21 cellular contexts compared by ENCODE assay signal in the genomic region with DNA sequence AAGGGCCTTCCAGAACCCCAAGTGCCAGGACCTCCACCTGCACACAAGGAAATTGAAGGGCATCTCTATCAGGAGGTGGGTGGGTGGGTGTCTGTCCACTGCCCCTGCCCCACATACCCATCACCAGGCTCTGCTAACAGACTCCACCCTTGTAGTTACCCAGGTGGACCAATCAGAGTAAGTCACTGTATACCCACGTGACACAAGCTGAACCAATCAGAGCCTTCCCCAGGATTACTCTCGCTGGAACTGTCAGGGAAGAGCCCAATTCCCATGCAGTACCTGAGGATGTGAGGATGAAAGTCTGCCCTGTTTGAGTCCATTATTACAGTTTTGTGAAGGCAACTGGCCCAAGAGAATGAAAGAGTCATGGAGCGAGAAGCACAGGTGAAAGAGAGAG. TPM values are rescaled to one million over a fixed set of nuclear protein-coding genes. Genes with fewer than 3 reads are reported as not detected.
"Had no signal": no experiment of that assay in that cellular context is flagged by ENCODE, and none has a peak within 500 bp of the region (broad histone marks: within the 10 kb centered on the region; RNA-seq: fewer than 3 reads in every experiment).

No MANE protein-coding gene starts in this region.

- H3K4me1 ChIP-seq: lower lobe of right lung, prostate gland, suprapubic skin had no signal

- H3K27ac ChIP-seq: lower lobe of right lung, prostate gland, suprapubic skin, upper lobe of left lung had no signal

- H3K4me3 ChIP-seq: lower lobe of right lung, prostate gland, suprapubic skin, upper lobe of left lung had no signal

- H3K9me3 ChIP-seq: lower lobe of right lung, prostate gland, suprapubic skin, upper lobe of left lung had no signal

- H3K36me3 ChIP-seq: lower lobe of right lung, prostate gland, suprapubic skin, upper lobe of left lung had no signal

- H3K27me3 ChIP-seq: upper lobe of left lung had no signal

- ATAC-seq: left colon, lower lobe of right lung, right cardiac atrium had no signal

- DNase-seq: activated CD4-positive, alpha-beta T cell treated with anti-CD3 and anti-CD28 coated beads, Interleukin-2, amount 10 ng/mL, durations not matched to agents 7 days and 5 days; activated CD4-positive, CD25-positive, alpha-beta regulatory T cell; activated CD8-positive, alpha-beta memory T cell treated with anti-CD3 and anti-CD28 coated beads for 24 hours; activated naive CD4-positive, alpha-beta T cell treated with Interleukin-2 at 50 U/mL for 16 hours; anterior cingulate cortex; effector memory CD4-positive, alpha-beta T cell; foreskin melanocyte; left colon; lower lobe of right lung; right cardiac atrium; small intestine; stimulated activated CD4-positive, alpha-beta T cell treated with anti-CD3 and anti-CD28 coated beads, Interleukin-4, amount 100 ng/mL, for 24 hours; stimulated activated CD8-positive, alpha-beta memory T cell treated with anti-CD3 and anti-CD28 coated beads, Interleukin-4, amount 100 ng/mL, for 48 hours; stimulated activated naive CD4-positive, alpha-beta T cell treated with Interleukin-2 at 50 U/mL for 16 hours had no signal

RNA-seq across cellular contexts. Expression of a gene that starts 4.2 kb away (rescaled TPM):
- total RNA-seq: activated CD4-positive, alpha-beta T cell treated with anti-CD3 and anti-CD28 coated beads, Interleukin-2, amount 10 ng/mL, durations not matched to agents 7 days and 5 days; left colon; lower lobe of right lung; mesothelial cell of epicardium; osteoblast; prostate gland; right cardiac atrium; suprapubic skin; T-helper 2 cell treated with Interferon-gamma antibody and Interleukin-4, amounts not matched to agents 100 ng/mL and 5 ng/mL, for 36 hours; upper lobe of left lung had no signal
- polyA plus RNA-seq: neural cell, right cardiac atrium had no signal
